Comparison of ENCODE assay signal across 19 cellular contexts in genomic region chr21:43800124-43800523, GRCh38. TPM values are rescaled to one million over a fixed set of nuclear protein-coding genes. Genes with fewer than 3 reads are reported as not detected.
A peak's percentile ranks its signal among the peaks of the same experiment; 100 is the strongest.
DNase-seq lines count a peak whose midpoint lies in the region; ATAC-seq, FAIRE-seq and TF ChIP-seq lines count a peak whose summit lies in the region.
"Had no signal": no experiment of that assay in that cellular context is flagged by ENCODE, and none has a peak within 500 bp of the region (broad histone marks: within the 10 kb centered on the region; RNA-seq: fewer than 3 reads in every experiment).

No MANE protein-coding gene starts in this region.

- H3K27ac ChIP-seq in trophoblast cell (ENCODE audit: low read depth, low read length): no peak overlapping the region
- no peak overlapping the region for H3K27ac ChIP-seq in gastroesophageal sphincter
- H3K27ac ChIP-seq: HL-60 had no signal

- peak overlapping the region; percentile 14 for H3K27ac Mint-ChIP-seq in T-helper 17 cell
- H3K27ac Mint-ChIP-seq: B cell, IgD-negative memory B cell had no signal

- H3K4me2 ChIP-seq in trophoblast cell (ENCODE audit: low read length): no peak overlapping the region
- H3K4me2 ChIP-seq: BLaER1 treated with 17β-estradiol and CSF1 and Interleukin-3, amounts not matched to agents 10 nM and 100 nM had no signal

- no peaks in the 10 kb centered on the region for H3K27me3 Mint-ChIP-seq in T-helper 17 cell
- H3K27me3 Mint-ChIP-seq: B cell; CD8-positive, alpha-beta memory T cell; IgD-negative memory B cell had no signal

- no peak for TF ChIP-seq EP300 in gastroesophageal sphincter (IDR thresholded peaks at IDR 0.05)

- no peak overlapping the region for H2BK120ac ChIP-seq in trophoblast cell (ENCODE audit: insufficient read depth, low read length, poor library complexity)

- H3K27me3 ChIP-seq in trophoblast cell (ENCODE audit: insufficient read depth, low read length) (no peaks in the 10 kb centered on the region), gastroesophageal sphincter (no peaks in the 10 kb centered on the region)
- H3K27me3 ChIP-seq: BLaER1 treated with 17β-estradiol and CSF1 and Interleukin-3, amounts not matched to agents 10 nM and 100 nM had no signal

- no peak overlapping the region for H4K91ac ChIP-seq in trophoblast cell (ENCODE audit: low read depth, low read length)

- H3K18ac ChIP-seq in trophoblast cell (ENCODE audit: low read length): no peak overlapping the region

- H2AFZ ChIP-seq in trophoblast cell (ENCODE audit: insufficient read depth, low read length, poor library complexity): no peak overlapping the region

- no peaks in the 10 kb centered on the region for H3K79me2 ChIP-seq in trophoblast cell (ENCODE audit: control insufficient read depth, insufficient read depth, low read length, poor library complexity)

- H3K9me3 ChIP-seq in T-helper 17 cell (ENCODE audit: control insufficient read depth, low read length, poor library complexity, severe bottlenecking) (no peaks in the 10 kb centered on the region), trophoblast cell (ENCODE audit: insufficient read depth, low read depth, low read length) (peaks cover 2% of the 10 kb centered on the region), gastroesophageal sphincter (no peaks in the 10 kb centered on the region)
- H3K9me3 ChIP-seq: BLaER1 treated with 17β-estradiol and CSF1 and Interleukin-3, amounts not matched to agents 10 nM and 100 nM; Caco-2; HAP-1 had no signal

- peak; percentile 4 for FAIRE-seq in HTR-8/SVneo (lab: Jason Lieb, UNC)
- FAIRE-seq: D721Med, G401.6, H1 had no signal

- H3K4me1 ChIP-seq in trophoblast cell (ENCODE audit: control insufficient read depth in 1 of 2, insufficient read depth in 2 of 2, low read length in 2 of 2) (no peaks in the 10 kb centered on the region), gastroesophageal sphincter (no peaks in the 10 kb centered on the region)
- H3K4me1 ChIP-seq: Caco-2, HAP-1 had no signal

- H2AK5ac ChIP-seq in trophoblast cell (ENCODE audit: low read length): no peak overlapping the region

- H2BK5ac ChIP-seq in trophoblast cell (ENCODE audit: low read depth, low read length, poor library complexity): no peak overlapping the region

- DNase-seq in Right ventricle myocardium inferior (ENCODE audit: missing footprints) (peak; percentile 23), Right ventricle myocardium superior (no peak), HTR-8/SVneo (ENCODE audit: insufficient read length, low spot score) (no peak), T-helper 17 cell (no peak), trophoblast cell (no peak), cerebellar nuclear complex (lab: John Stamatoyannopoulos, UW) (no peak), COLO668 (lab: John Stamatoyannopoulos, UW; ENCODE audit: unreplicated experiment) (no peak)
- DNase-seq: Caco-2; CD8-positive, alpha-beta memory T cell; KG1 had no signal

- peaks cover 4% of the 10 kb centered on the region for H3K4me1 Mint-ChIP-seq in T-helper 17 cell
- H3K4me1 Mint-ChIP-seq: CD8-positive, alpha-beta memory T cell had no signal

- no peaks in the 10 kb centered on the region for H3K79me1 ChIP-seq in trophoblast cell (ENCODE audit: low read length)

- H3K23ac ChIP-seq in trophoblast cell (ENCODE audit: low read length): no peak overlapping the region

- peaks cover 4% of the 10 kb centered on the region for H3K36me3 Mint-ChIP-seq in T-helper 17 cell (ENCODE audit: low read depth)

- peak overlapping the region; percentile 25 for H3K4me3 ChIP-seq in trophoblast cell (ENCODE audit: low read depth, low read length)
- no peak overlapping the region for H3K4me3 ChIP-seq in gastroesophageal sphincter
- H3K4me3 ChIP-seq: BLaER1 treated with 17β-estradiol and CSF1 and Interleukin-3, amounts not matched to agents 10 nM and 100 nM; HAP-1 had no signal

- H3K36me3 ChIP-seq in trophoblast cell (ENCODE audit: control insufficient read depth in 1 of 2, insufficient read depth in 2 of 2, low read length in 2 of 2) (peaks cover 87 to 91% of the 10 kb centered on the region in 2 experiments), gastroesophageal sphincter (peaks cover 0 to 97% of the 10 kb centered on the region in 2 donors)

- WGBS in trophoblast cell (ENCODE audit: extremely low coverage, insufficient coverage, insufficient read length): no CpG with 5 or more reads among the region's 17 CpGs
- WGBS in gastroesophageal sphincter (ENCODE audit: low coverage in 1 of 2), 2 donors: 88% methylated on average over 6 of the region's 17 CpGs; no CpG with 5 or more reads in 1 of the 2 donors

- no peak overlapping the region for H3K4me3 Mint-ChIP-seq in T-helper 17 cell
- H3K4me3 Mint-ChIP-seq: B cell; CD8-positive, alpha-beta memory T cell; IgD-negative memory B cell had no signal

- H3K14ac ChIP-seq in trophoblast cell (ENCODE audit: low read length): no peak overlapping the region

- no peak for TF ChIP-seq CTCF in gastroesophageal sphincter (IDR thresholded peaks at IDR 0.05)

- intact Hi-C loops in Right ventricle myocardium inferior (cut with DNase I): no loop called here
- intact Hi-C loops in Right ventricle myocardium superior (cut with DNase I): no loop called here

- H3K9ac ChIP-seq in trophoblast cell (ENCODE audit: low read length): no peak overlapping the region

- TF ChIP-seq POLR2A in gastroesophageal sphincter (IDR thresholded peaks at IDR 0.05): no peak

- no peak overlapping the region for H4K8ac ChIP-seq in trophoblast cell (ENCODE audit: low read depth, low read length)

- no peak for ATAC-seq in Right ventricle myocardium inferior
- no peak for ATAC-seq in Right ventricle myocardium superior (ENCODE audit: poor library complexity)
- no peak for ATAC-seq in T-helper 17 cell
- no peak for ATAC-seq in gastroesophageal sphincter

- no peak overlapping the region for H3K4ac ChIP-seq in trophoblast cell (ENCODE audit: low read depth, low read length)

- H2BK12ac ChIP-seq in trophoblast cell (ENCODE audit: low read length): no peak overlapping the region

- H4K12ac ChIP-seq in trophoblast cell (ENCODE audit: low read depth, low read length): no peak overlapping the region

RNA-seq across cellular contexts. Expression of gene RRP1, which starts 10.7 kb away (rescaled TPM):
- total RNA-seq in Right ventricle myocardium inferior (10.1 TPM), Right ventricle myocardium superior (9.4 TPM), T-helper 17 cell (10 to 100 TPM; 20.5 to 23.2 TPM), gastroesophageal sphincter (10 to 100 TPM; 19.0 to 25.2 (median 20.8) TPM)
- 21.7 and 21.9 TPM in 2 replicates for polyA plus RNA-seq in trophoblast cell (2013)

RNA-seq across cellular contexts. Expression of gene CSTB, which starts 24.0 kb away (rescaled TPM):
- total RNA-seq in Right ventricle myocardium inferior (44.1 TPM), Right ventricle myocardium superior (36.1 TPM), T-helper 17 cell (10 to 100 TPM; 22.0 to 26.0 TPM), gastroesophageal sphincter (10 to 100 TPM in 3 of 4 donors, 1 to 10 TPM in 1; 8.9 to 22.2 (median 10.1) TPM)
- 112 and 114 TPM in 2 replicates for polyA plus RNA-seq in trophoblast cell (2013)
